In genomic region chr2:69059731-69060290, GRCh38 we compare ENCODE assay signal across 14 cellular contexts. TPM values are rescaled to one million over a fixed set of nuclear protein-coding genes. Genes with fewer than 3 reads are reported as not detected.
DNase-seq lines count a peak whose midpoint lies in the region; ATAC-seq and TF ChIP-seq lines count a peak whose summit lies in the region.
"Had no signal": no experiment of that assay in that cellular context is flagged by ENCODE, and none has a peak within 500 bp of the region (broad histone marks: within the 10 kb centered on the region; RNA-seq: fewer than 3 reads in every experiment).

No MANE protein-coding gene starts in this region.

- CTCF ChIA-PET in OCI-LY7 (lab: Charles Lee; ENCODE audit: unreplicated experiment): no interaction called here

- H3K27ac ChIP-seq in heart left ventricle: peak overlapping the region in 1 of 12 donors; percentile 2
- no peak overlapping the region for H3K27ac ChIP-seq in OCI-LY7 (ENCODE audit: low read depth, low read length, poor library complexity, severe bottlenecking)

- TF ChIP-seq POLR2A in heart left ventricle (IDR thresholded peaks at IDR 0.05): no peak

- no peak overlapping the region for H3K4me3 Mint-ChIP-seq in effector memory CD8-positive, alpha-beta T cell

- H3K4me3 ChIP-seq in heart left ventricle (no peak overlapping the region), cardiac fibroblast (replicated peaks in 1 of 2; ENCODE audit: low read depth in 2 of 2, low read length in 2 of 2) (no peak overlapping the region), OCI-LY7 (ENCODE audit: low read depth, low read length, poor library complexity, severe bottlenecking) (no peak overlapping the region)

- H3K79me2 ChIP-seq in OCI-LY7 (ENCODE audit: insufficient read depth, low read depth, low read length): no peaks in the 10 kb centered on the region

- no peaks in the 10 kb centered on the region for H3K27me3 ChIP-seq in heart left ventricle

- no peak overlapping the region for H3K27ac Mint-ChIP-seq in effector memory CD8-positive, alpha-beta T cell

- H4K20me1 ChIP-seq in OCI-LY7 (ENCODE audit: insufficient read depth, low read length): no peaks in the 10 kb centered on the region

- H3K9me2 ChIP-seq in OCI-LY7 (ENCODE audit: insufficient read depth, low read length): no peaks in the 10 kb centered on the region

- H3K9me3 Mint-ChIP-seq in effector memory CD8-positive, alpha-beta T cell: no peaks in the 10 kb centered on the region

- peaks cover 0 to 8% (median 0%) of the 10 kb centered on the region in 12 donors for H3K9me3 ChIP-seq in heart left ventricle
- H3K9me3 ChIP-seq in OCI-LY7 (ENCODE audit: low read length): no peaks in the 10 kb centered on the region

- no TSS peak for BruUV-seq in OCI-LY7 (replicated peaks; lab: Mats Ljungman, UMichigan)

- ATAC-seq in heart left ventricle: peak; percentile 51 to 81 (median 62)
- no peak for ATAC-seq in effector memory CD8-positive, alpha-beta T cell (replicated peaks)
- ATAC-seq in HG03175 (IDR thresholded peaks at IDR 0.05; ENCODE audit: unreplicated experiment): no peak
- no peak for ATAC-seq in HG03139 (IDR thresholded peaks at IDR 0.05; ENCODE audit: unreplicated experiment)

- TF ChIP-seq CTCF in heart left ventricle (IDR thresholded peaks at IDR 0.05) (no peak), cardiac fibroblast (IDR thresholded peaks at IDR 0.05; ENCODE audit: low read depth, low read length) (no peak), OCI-LY7 (conservative IDR thresholded peaks at IDR 0.05; ENCODE audit: low read length) (no peak)

- peaks cover 74 to 87% of the 10 kb centered on the region in 2 donors for H3K27me3 Mint-ChIP-seq in effector memory CD8-positive, alpha-beta T cell

- H3K4me1 Mint-ChIP-seq in effector memory CD8-positive, alpha-beta T cell (ENCODE audit: low read depth in 2 of 2): no peaks in the 10 kb centered on the region

- H3K4me2 ChIP-seq in OCI-LY7 (ENCODE audit: low read length): no peak overlapping the region

- no peaks in the 10 kb centered on the region for H3K36me3 Mint-ChIP-seq in effector memory CD8-positive, alpha-beta T cell (ENCODE audit: insufficient read depth)

- no peak for DNase-seq in heart left ventricle
- no peak for DNase-seq in cardiac septum (ENCODE audit: low spot score)
- DNase-seq in cardiac fibroblast (ENCODE audit: low read depth in 2 of 2): peak; percentile 42 to 58
- peak; percentile 53 for DNase-seq in iris pigment epithelial cell (ENCODE audit: low read depth)
- DNase-seq in effector memory CD8-positive, alpha-beta T cell: no peak
- no peak for DNase-seq in OCI-LY7 (ENCODE audit: low spot score)
- DNase-seq: AML-193, Caco-2, NCI-H1417, NCI-H2029 treated with DMSO at 0.1 percent for 48 hours, NCI-H2227 treated with DMSO at 0.1 percent for 48 hours, NCI-H69 had no signal

- POLR2A ChIA-PET in OCI-LY7 (lab: Charles Lee): interaction anchor here (0.6 kb wide), 1 partner anchor 16 kb away, joined by 3 read pairs; no protein-coding TSS in a partner anchor

- no peak overlapping the region for H2AFZ ChIP-seq in OCI-LY7 (ENCODE audit: low read length)

- H3K36me3 ChIP-seq in heart left ventricle: no peaks in the 10 kb centered on the region
- H3K36me3 ChIP-seq in OCI-LY7 (ENCODE audit: insufficient read depth, low read length): no peaks in the 10 kb centered on the region

- intact Hi-C loops in heart left ventricle (cut with DNase I): no loop called here
- intact Hi-C loops in cardiac septum (cut with DNase I): no loop called here
- intact Hi-C loops in OCI-LY7 (cut with micrococcal nuclease; ENCODE audit: unreplicated experiment): no loop called here

- H3K4me1 ChIP-seq in heart left ventricle (peaks cover 0 to 38% (median 12%) of the 10 kb centered on the region in 12 donors), OCI-LY7 (ENCODE audit: insufficient read depth, low read length, poor library complexity, severe bottlenecking) (no peaks in the 10 kb centered on the region)

RNA-seq across cellular contexts. Expression of gene ANTXR1, which starts 46.8 kb away (rescaled TPM):
- total RNA-seq in heart left ventricle (10 to 100 TPM; 13.1 to 75.2 (median 23.3) TPM), cardiac septum (38.1 TPM), OCI-LY7 (2022) (not detected in 2 replicates)
- polyA plus RNA-seq in heart left ventricle: 10 to 100 TPM in 1 of 2 donors, 1 to 10 TPM in 1; 5.8 to 26.3 TPM
- not detected in 2 replicates for total RNA-seq in OCI-LY7 (2014; rRNA removed; shearing (Covaris generic))

Comparison
In these comparisons a context has a peak if more than half of its experiments do, and no peak if none do; other contexts are left out.
1. ATAC-seq: peak in heart left ventricle (4 of 4); none in effector memory CD8-positive, alpha-beta T cell (single experiment), HG03175 (single experiment) and HG03139 (single experiment).
2. DNase-seq: peak in cardiac fibroblast (2 of 2) and iris pigment epithelial cell (single experiment); none in heart left ventricle (0 of 5), cardiac septum (single experiment), effector memory CD8-positive, alpha-beta T cell (0 of 3) and OCI-LY7 (single experiment).
3. RNA of gene ANTXR1, which starts 46.8 kb away (total RNA-seq): 38.1 TPM in cardiac septum (single experiment) and 13.1 to 75.2 TPM in heart left ventricle; not detected in OCI-LY7; every median in the first group is over 10 times any median in the second.